ENCODE assay signal across 16 cellular contexts in the genomic region with DNA sequence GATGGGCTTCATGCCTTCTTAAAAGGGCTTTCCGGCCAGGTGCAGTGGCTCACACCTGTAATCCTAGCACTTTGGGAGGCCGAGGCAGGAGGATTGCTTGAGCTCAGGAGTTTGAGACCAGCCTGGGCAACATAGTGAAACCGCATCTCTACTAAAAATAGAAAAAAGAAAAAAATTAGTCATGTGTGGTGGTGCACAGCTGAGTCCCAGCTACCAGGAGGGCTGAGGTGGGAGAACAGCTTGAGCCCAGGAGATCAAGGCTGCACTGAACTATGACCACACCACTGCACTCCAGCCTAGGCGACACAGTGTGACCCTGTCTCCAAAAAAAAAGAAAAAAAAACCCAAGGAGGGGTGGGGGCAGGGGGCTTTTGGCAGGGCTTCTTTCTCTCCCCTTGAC. TPM values are rescaled to one million over a fixed set of nuclear protein-coding genes. Genes with fewer than 3 reads are reported as not detected.
DNase-seq lines count a peak whose midpoint lies in the region; ATAC-seq, FAIRE-seq and TF ChIP-seq lines count a peak whose summit lies in the region.
"Had no signal": no experiment of that assay in that cellular context is flagged by ENCODE, and none has a peak within 500 bp of the region (broad histone marks: within the 10 kb centered on the region; RNA-seq: fewer than 3 reads in every experiment).

No MANE protein-coding gene starts in this region.

- CTCF ChIA-PET in CD8-positive, alpha-beta T cell (lab: Charles Lee): no interaction called here

- DNase-seq in CD8-positive, alpha-beta T cell: no peak
- DNase-seq in RCC 7860 (ENCODE audit: low spot score) (no peak), colonic mucosa (no peak), DMS 273 (lab: John Stamatoyannopoulos, UW; ENCODE audit: unreplicated experiment) (no peak)
- no peak for DNase-seq in activated effector memory CD4-positive, alpha-beta T cell treated with Interleukin-2 at 50 U/mL for 16 hours
- DNase-seq: heart left ventricle, NCI-H524 treated with DMSO at 0.1 percent for 48 hours, nucleus accumbens, SHP77 treated with DMSO at 0.1 percent for 48 hours, WERI-Rb-1 had no signal

- ATAC-seq in CD8-positive, alpha-beta T cell: no peak
- peak; percentile 56 for ATAC-seq in GM19324 (IDR thresholded peaks at IDR 0.05; ENCODE audit: low FRiP score, unreplicated experiment)
- peak; percentile 68 for ATAC-seq in HG02678 (IDR thresholded peaks at IDR 0.05; ENCODE audit: unreplicated experiment)
- peak; percentile 71 for ATAC-seq in HG03575 (IDR thresholded peaks at IDR 0.05; ENCODE audit: extremely low read depth, insufficient number of reproducible peaks, low FRiP score, unreplicated experiment)
- ATAC-seq: heart left ventricle had no signal

- H3K27me3 Mint-ChIP-seq in CD8-positive, alpha-beta T cell (ENCODE audit: low read depth): no peaks in the 10 kb centered on the region

- POLR2A ChIA-PET in CD8-positive, alpha-beta T cell (lab: Charles Lee): no interaction called here

- no peak overlapping the region for H3K4me3 Mint-ChIP-seq in CD8-positive, alpha-beta T cell

- H3K36me3 ChIP-seq in CD8-positive, alpha-beta T cell (ENCODE audit: insufficient read depth, low read length): peaks cover 20% of the 10 kb centered on the region
- H3K36me3 ChIP-seq in colonic mucosa: no peaks in the 10 kb centered on the region

- H3K9me3 ChIP-seq in CD8-positive, alpha-beta T cell (ENCODE audit: low read length): no peaks in the 10 kb centered on the region
- no peaks in the 10 kb centered on the region for H3K9me3 ChIP-seq in colonic mucosa
- H3K9me3 ChIP-seq: heart left ventricle had no signal

- no peaks in the 10 kb centered on the region for H3K27me3 ChIP-seq in CD8-positive, alpha-beta T cell (ENCODE audit: insufficient read depth, low read length)
- no peaks in the 10 kb centered on the region for H3K27me3 ChIP-seq in colonic mucosa
- H3K27me3 ChIP-seq: heart left ventricle had no signal

- H3K27ac ChIP-seq in CD8-positive, alpha-beta T cell (ENCODE audit: low read depth, low read length): no peak overlapping the region
- no peak overlapping the region for H3K27ac ChIP-seq in colonic mucosa
- H3K27ac ChIP-seq: epithelial cell of prostate, heart left ventricle, WERI-Rb-1 had no signal

- H3K4me1 ChIP-seq in CD8-positive, alpha-beta T cell (ENCODE audit: insufficient read depth, low read length): peaks cover 15% of the 10 kb centered on the region
- no peaks in the 10 kb centered on the region for H3K4me1 ChIP-seq in colonic mucosa

- H3K27ac Mint-ChIP-seq in CD8-positive, alpha-beta T cell: peak overlapping the region; percentile 52
- H3K27ac Mint-ChIP-seq: activated T-helper 2 cell treated with anti-CD3 and anti-CD28 coated beads, Interferon-gamma antibody, Interleukin-2, Interleukin-4, amounts not matched to agents 10 μg/mL and 5 μg/mL and 100 μg/mL, durations not matched to agents 14 hours and 24 hours and 36 hours had no signal

- TF ChIP-seq CTCF in CD8-positive, alpha-beta T cell (IDR thresholded peaks at IDR 0.05): no peak
- no peak for TF ChIP-seq CTCF in colonic mucosa (IDR thresholded peaks at IDR 0.05)

- H3K9ac ChIP-seq in colonic mucosa (ENCODE audit: low read depth in 2 of 2, low read length in 2 of 2): no peak overlapping the region

- FAIRE-seq in RCC 7860 (lab: Jason Lieb, UNC): no peak

- no peaks in the 10 kb centered on the region for H3K9me3 Mint-ChIP-seq in CD8-positive, alpha-beta T cell
- H3K9me3 Mint-ChIP-seq: activated T-helper 2 cell treated with anti-CD3 and anti-CD28 coated beads, Interferon-gamma antibody, Interleukin-2, Interleukin-4, amounts not matched to agents 10 μg/mL and 5 μg/mL and 100 μg/mL, durations not matched to agents 14 hours and 24 hours and 36 hours had no signal

- intact Hi-C loops in CD8-positive, alpha-beta T cell (cut with DNase I, micrococcal nuclease): no loop called here
- intact Hi-C loops in colonic mucosa (cut with DNase I): no loop called here

- H3K4me3 ChIP-seq in CD8-positive, alpha-beta T cell (ENCODE audit: low read depth, low read length): no peak overlapping the region
- no peak overlapping the region for H3K4me3 ChIP-seq in colonic mucosa
- H3K4me3 ChIP-seq: heart left ventricle, lung had no signal

- H3K4me1 Mint-ChIP-seq in CD8-positive, alpha-beta T cell (ENCODE audit: low read depth): peaks cover 37% of the 10 kb centered on the region

- peaks cover 74% of the 10 kb centered on the region for H3K36me3 Mint-ChIP-seq in CD8-positive, alpha-beta T cell

RNA-seq across cellular contexts. Expression of gene CARS2, which starts 7.2 kb away (rescaled TPM):
- 10 to 100 TPM; 48.2 to 48.8 TPM for total RNA-seq in CD8-positive, alpha-beta T cell
- total RNA-seq in colonic mucosa: 10 to 100 TPM; 43.0 to 82.6 TPM

RNA-seq across cellular contexts. Expression of gene ING1, which starts 14.8 kb away (rescaled TPM):
- total RNA-seq in CD8-positive, alpha-beta T cell: 10 to 100 TPM; 14.9 to 15.6 TPM
- total RNA-seq in colonic mucosa: 10 to 100 TPM; 17.4 to 17.9 TPM
